8 cellular contexts compared by ENCODE assay signal in genomic region chr2:24971300-24971549, GRCh38. TPM values are rescaled to one million over a fixed set of nuclear protein-coding genes. Genes with fewer than 3 reads are reported as not detected.
A peak's percentile ranks its signal among the peaks of the same experiment; 100 is the strongest.
DNase-seq lines count a peak whose midpoint lies in the region; FAIRE-seq and TF ChIP-seq lines count a peak whose summit lies in the region.

No MANE protein-coding gene starts in this region.

- H3K9ac ChIP-seq in MM.1S (ENCODE audit: low read length) (peak overlapping the region; percentile 99), colonic mucosa (ENCODE audit: low read depth in 2 of 2, low read length in 2 of 2) (peak overlapping the region; percentile 93 to 100)

- no peaks in the 10 kb centered on the region for H4K20me1 ChIP-seq in MM.1S (ENCODE audit: insufficient read depth, low read length)

- H3K4me1 ChIP-seq in MM.1S (ENCODE audit: low read length) (peaks cover 9% of the 10 kb centered on the region; the same call in 1 of the 2 replicates), colonic mucosa (no peaks in the 10 kb centered on the region), mesodermal cell (ENCODE audit: control insufficient read depth, insufficient read depth, low read length, poor library complexity, severe bottlenecking) (no peaks in the 10 kb centered on the region), tibial nerve (peaks cover 0 to 39% (median 8%) of the 10 kb centered on the region in 4 donors)

- no peak for TF ChIP-seq EP300 in tibial nerve (IDR thresholded peaks at IDR 0.05)

- peak; percentile 57 for FAIRE-seq in GM12891 (lab: Jason Lieb, UNC)

- intact Hi-C loops in colonic mucosa (cut with DNase I), result no loop called here

- no peak for TF ChIP-seq CTCF in MM.1S (IDR thresholded peaks at IDR 0.05; ENCODE audit: low read length)
- TF ChIP-seq CTCF in colonic mucosa (IDR thresholded peaks at IDR 0.05), result no peak
- no peak for TF ChIP-seq CTCF in tibial nerve (IDR thresholded peaks at IDR 0.05)

- H3F3A ChIP-seq in MM.1S (ENCODE audit: insufficient read depth, low read length), result peaks cover 8% of the 10 kb centered on the region; the same call in 1 of the 2 replicates

- no peaks in the 10 kb centered on the region for H3K27me3 ChIP-seq in MM.1S (replicated peaks; ENCODE audit: insufficient read depth, low read length)
- no peaks in the 10 kb centered on the region for H3K27me3 ChIP-seq in colonic mucosa
- H3K27me3 ChIP-seq in tibial nerve, result no peaks in the 10 kb centered on the region

- no peaks in the 10 kb centered on the region for H3K36me3 ChIP-seq in MM.1S (replicated peaks; ENCODE audit: insufficient read depth, low read length)
- H3K36me3 ChIP-seq in colonic mucosa, result no peaks in the 10 kb centered on the region
- peaks cover 9% of the 10 kb centered on the region for H3K36me3 ChIP-seq in mesodermal cell (ENCODE audit: control insufficient read depth, insufficient read depth, low read length)
- H3K36me3 ChIP-seq in tibial nerve, result peaks cover 0 to 8% (median 0%) of the 10 kb centered on the region in 3 donors

- DNase-seq in GM12891 (ENCODE audit: insufficient read length, low spot score) (peak; percentile 21), MM.1S (no peak), colonic mucosa (no peak), tibial nerve (ENCODE audit: low spot score in 2 of 2) (no peak), iPS-NIHi11 (ENCODE audit: low spot score) (no peak), NCI-H524 (lab: John Stamatoyannopoulos, UW) (no peak)
- no peak for DNase-seq in activated CD8-positive, alpha-beta memory T cell treated with anti-CD3 and anti-CD28 coated beads, Interleukin-2, amount 50 U/mL, for 4 hours

- peaks cover 35% of the 10 kb centered on the region for H3K79me2 ChIP-seq in MM.1S (ENCODE audit: low read length)

- H3K27ac ChIP-seq in MM.1S (ENCODE audit: low read length), result peak overlapping the region; percentile 87
- peak overlapping the region; percentile 98 for H3K27ac ChIP-seq in colonic mucosa
- H3K27ac ChIP-seq in mesodermal cell (ENCODE audit: low read depth, low read length, severe bottlenecking), result peak overlapping the region; percentile 99
- peak overlapping the region; percentile 98 to 100 (median 98) for H3K27ac ChIP-seq in tibial nerve

- no peaks in the 10 kb centered on the region for H3K9me2 ChIP-seq in MM.1S (replicated peaks; ENCODE audit: insufficient read depth, low read length)

- H3K4me3 ChIP-seq in MM.1S (ENCODE audit: low read length), result peak overlapping the region; percentile 82
- H3K4me3 ChIP-seq in colonic mucosa, result peak overlapping the region; percentile 71
- H3K4me3 ChIP-seq in mesodermal cell (ENCODE audit: extremely low read depth, insufficient read depth, low read length, poor library complexity, severe bottlenecking), result peak overlapping the region; percentile 84
- H3K4me3 ChIP-seq in tibial nerve, result peak overlapping the region; percentile 76 to 90 (median 82)

- H3K9me3 ChIP-seq in MM.1S (replicated peaks; ENCODE audit: insufficient read depth, low read length), result no peaks in the 10 kb centered on the region
- no peaks in the 10 kb centered on the region for H3K9me3 ChIP-seq in colonic mucosa
- H3K9me3 ChIP-seq in mesodermal cell (ENCODE audit: control insufficient read depth, low read length), result no peaks in the 10 kb centered on the region
- no peaks in the 10 kb centered on the region for H3K9me3 ChIP-seq in tibial nerve

- TF ChIP-seq POLR2A in GM12891 (IDR thresholded peaks at IDR 0.05; ENCODE audit: low read depth, low read length), result no peak; the same call in 1 of the 2 replicates
- TF ChIP-seq POLR2A in tibial nerve (IDR thresholded peaks at IDR 0.05), result no peak

- 0 to 1% methylated on average over 8 to 20 of the region's 20 CpGs for WGBS in mesodermal cell (ENCODE audit: insufficient coverage in 2 of 2), 2 experiments
- 0% methylated on average over 18 to 20 of the region's 20 CpGs for WGBS in tibial nerve, 2 donors

- H2AFZ ChIP-seq in MM.1S (ENCODE audit: low read length), result peak overlapping the region; percentile 81

- peak overlapping the region; percentile 96 for H3K4me2 ChIP-seq in MM.1S (ENCODE audit: low read depth, low read length)

TF ChIP-seq in GM12891, 5 proteins besides CTCF, POLR2A, EP300 and RAD21:
- TF ChIP-seq POU2F2 (IDR thresholded peaks at IDR 0.05; ENCODE audit: low read depth, low read length), result no peak
- TF ChIP-seq PAX5 (IDR thresholded peaks at IDR 0.05; ENCODE audit: insufficient read depth, low read length, severe bottlenecking), result no peak
- peak; percentile 45; the same call in 1 of the 2 replicates for TF ChIP-seq TAF1 (IDR thresholded peaks at IDR 0.05; ENCODE audit: low read depth, low read length)

RNA-seq across cellular contexts. Expression of gene DNAJC27, which starts 0.5 kb away (rescaled TPM):
- polyA plus RNA-seq in GM12891 (2012; ENCODE audit: low read depth, missing spikeins), result 1.2 TPM
- total RNA-seq in colonic mucosa (1 to 10 TPM; 3.4 to 3.9 TPM), tibial nerve (10 to 100 TPM; 12.8 to 23.4 (median 14.0) TPM)
- polyA plus RNA-seq in mesodermal cell (2013, experiment 1 of 2), result 3.9 TPM
- polyA plus RNA-seq in mesodermal cell (2013, experiment 2 of 2), result 3.9 TPM

RNA-seq across cellular contexts. Expression of gene ADCY3, which starts 51.2 kb away (rescaled TPM):
- polyA plus RNA-seq in GM12891 (2012; ENCODE audit: low read depth, missing spikeins), result 95.3 TPM
- total RNA-seq in colonic mucosa (10 to 100 TPM; 25.2 to 33.7 TPM), tibial nerve (100 to 1,000 TPM; 145 to 393 (median 207) TPM)
- polyA plus RNA-seq in mesodermal cell (2013, experiment 1 of 2), result 35.1 TPM
- polyA plus RNA-seq in mesodermal cell (2013, experiment 2 of 2), result 25.9 TPM

Comparison
In these comparisons a context has a peak if more than half of its experiments do, and no peak if none do; other contexts are left out.
1. RNA of gene ADCY3, which starts 51.2 kb away (total RNA-seq): 145 to 393 TPM in tibial nerve; 25.2 to 33.7 TPM in colonic mucosa; every median in the first group is over 4 times any median in the second.
2. Peak in every context shown above with its lines, with median percentiles within 50 percentile points of each other: H3K27ac ChIP-seq and H3K4me3 ChIP-seq.